In the genomic region with DNA sequence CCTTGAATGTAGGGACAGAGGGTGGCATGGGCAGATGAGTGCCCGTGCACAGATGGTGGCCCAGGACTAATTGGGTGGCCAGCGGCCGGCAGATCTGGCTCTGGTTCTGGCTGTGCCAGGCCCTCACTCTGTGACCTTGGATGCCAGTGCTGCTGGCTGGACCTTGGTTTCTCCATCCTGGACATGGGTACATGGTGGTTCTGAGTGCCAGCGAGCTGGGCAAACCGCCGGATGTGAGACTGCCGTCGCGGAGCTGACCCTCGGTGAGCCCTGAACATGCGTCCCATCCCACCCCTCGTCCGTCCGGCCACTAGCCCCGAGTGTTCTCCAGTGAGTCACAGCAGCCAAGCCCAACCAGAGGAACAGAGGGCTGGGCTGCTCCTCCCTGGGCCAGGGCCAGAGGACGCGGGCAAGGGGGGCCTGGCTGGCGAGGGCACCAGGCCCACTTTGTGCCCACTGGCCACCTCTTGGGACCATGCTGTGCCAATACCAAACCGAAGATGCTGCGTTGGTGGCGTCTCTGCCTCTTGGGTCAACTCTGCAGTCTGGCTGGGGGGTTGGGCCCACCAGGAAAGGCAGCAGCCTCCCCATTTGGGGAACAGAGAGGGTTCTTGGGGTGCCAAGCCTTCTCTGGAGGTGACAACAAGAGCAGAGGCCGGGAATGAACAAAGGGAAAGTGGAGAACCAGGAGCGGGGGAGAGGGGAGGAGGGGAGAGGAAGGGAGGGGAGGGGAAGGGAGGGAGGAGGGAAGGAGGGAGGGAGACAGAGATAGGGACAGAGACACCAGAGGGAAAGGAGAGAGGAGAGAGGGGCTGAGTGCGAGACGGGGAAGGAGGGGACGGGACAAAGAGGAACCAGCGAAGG, we compare ENCODE assay signal across 8 cellular contexts. TPM values are rescaled to one million over a fixed set of nuclear protein-coding genes. Genes with fewer than 3 reads are reported as not detected.
DNase-seq lines count a peak whose midpoint lies in the region; ATAC-seq and TF ChIP-seq lines count a peak whose summit lies in the region.

No MANE protein-coding gene starts in this region.

- no peak overlapping the region for H3K4me3 ChIP-seq in NT2/D1 (ENCODE audit: insufficient read length, low read depth)
- no peak overlapping the region for H3K4me3 ChIP-seq in aorta (ENCODE audit: low read length in 2 of 2)

- H3K4me1 ChIP-seq in NT2/D1 (ENCODE audit: insufficient read depth, insufficient read length) (peaks cover 32% of the 10 kb centered on the region), aorta (ENCODE audit: control insufficient read depth in 1 of 2, insufficient read depth in 2 of 2, low read length in 2 of 2) (peaks cover 0 to 3% of the 10 kb centered on the region in 2 donors)

- intact Hi-C loops in aorta (cut with DNase I), result no loop called here

- DNase-seq in EH (ENCODE audit: low read depth), result peak; percentile 93
- DNase-seq in NT2/D1 (ENCODE audit: low read depth, low spot score), result peak; percentile 52
- peak; percentile 36 to 44 for DNase-seq in erythroblast (lab: John Stamatoyannopoulos, UW)
- peak; percentile 79 for DNase-seq in mucosa of gallbladder (ENCODE audit: low spot score)
- DNase-seq in aorta, result peak; percentile 95
- DNase-seq in NCI-H1105 (lab: John Stamatoyannopoulos, UW), result no peak

- no peaks in the 10 kb centered on the region for H3K36me3 ChIP-seq in NT2/D1 (ENCODE audit: insufficient read depth, insufficient read length, low read length)
- no peaks in the 10 kb centered on the region for H3K36me3 ChIP-seq in aorta (ENCODE audit: control insufficient read depth in 1 of 2, insufficient read depth in 2 of 2, low read length in 1 of 2)

- no peak for TF ChIP-seq POLR2A in erythroblast (IDR thresholded peaks at IDR 0.05; ENCODE audit: low read length)

- H3K9ac ChIP-seq in NT2/D1 (ENCODE audit: insufficient read length, low read depth), result no peak overlapping the region

- H3K27me3 ChIP-seq in NT2/D1 (ENCODE audit: insufficient read depth, insufficient read length) (peaks cover 39% of the 10 kb centered on the region), aorta (ENCODE audit: control insufficient read depth in 1 of 2, insufficient read depth in 2 of 2, low read length in 1 of 2) (no peaks in the 10 kb centered on the region)

- H3K27ac ChIP-seq in aorta (ENCODE audit: low read depth in 1 of 2, low read length in 2 of 2), result peak overlapping the region in 1 of 2 donors; percentile 77

- ATAC-seq in aorta (ENCODE audit: low FRiP score) (peak; percentile 91), HG03439 (IDR thresholded peaks at IDR 0.05; ENCODE audit: unreplicated experiment) (no peak), HG03108 (IDR thresholded peaks at IDR 0.05; ENCODE audit: unreplicated experiment) (no peak)

- H3K9me3 ChIP-seq in NT2/D1 (ENCODE audit: insufficient read depth, low read length), result no peaks in the 10 kb centered on the region
- H3K9me3 ChIP-seq in aorta (ENCODE audit: control insufficient read depth, low read length), result no peaks in the 10 kb centered on the region

- WGBS in aorta, 2 donors, result 4 to 6% methylated on average over 26 to 27 of the region's 27 CpGs

RNA-seq across cellular contexts. Expression of a gene that starts 10.7 kb away (rescaled TPM):
- total RNA-seq in mucosa of gallbladder, result 43.1 TPM
- 100 to 1,000 TPM in 1 of 2 donors, 10 to 100 TPM in 1; 45.2 to 128 TPM for total RNA-seq in aorta
- 10 to 100 TPM; 12.0 to 40.4 TPM for polyA plus RNA-seq in aorta

RNA-seq across cellular contexts. Expression of a gene that starts 24.8 kb away (rescaled TPM):
- total RNA-seq in mucosa of gallbladder (73.7 TPM), aorta (1 to 10 TPM in 1 of 2 donors, under 1 TPM in 1; 0.81 to 2.2 TPM)
- polyA plus RNA-seq in aorta, result under 1 TPM; 0.75 to 0.82 TPM

RNA-seq across cellular contexts. Expression of a gene that starts 28.1 kb away (rescaled TPM):
- not detected for total RNA-seq in mucosa of gallbladder
- not detected for total RNA-seq in aorta
- not detected for polyA plus RNA-seq in aorta

RNA-seq across cellular contexts. Expression of a gene that starts 28.8 kb away (rescaled TPM):
- 218 TPM for total RNA-seq in mucosa of gallbladder
- total RNA-seq in aorta, result under 1 TPM; 0.19 to 0.75 TPM
- polyA plus RNA-seq in aorta, result 10 to 100 TPM in 1 of 2 donors, 1 to 10 TPM in 1; 6.4 to 14.3 TPM

RNA-seq across cellular contexts. Expression of a gene that starts 55.9 kb away (rescaled TPM):
- total RNA-seq in mucosa of gallbladder (1.5 TPM), aorta (10 to 100 TPM in 1 of 2 donors, 1 to 10 TPM in 1; 8.8 to 54.3 TPM)
- 1 to 10 TPM; 3.4 to 3.9 TPM for polyA plus RNA-seq in aorta

Comparison
In these comparisons a context has a peak if more than half of its experiments do, and no peak if none do; other contexts are left out.
1. RNA of a gene that starts 24.8 kb away (total RNA-seq): 73.7 TPM in mucosa of gallbladder (single experiment); 0.81 to 2.2 TPM in aorta; every median in the first group is over 10 times any median in the second.